8 cellular contexts compared by ENCODE assay signal in the genomic region with DNA sequence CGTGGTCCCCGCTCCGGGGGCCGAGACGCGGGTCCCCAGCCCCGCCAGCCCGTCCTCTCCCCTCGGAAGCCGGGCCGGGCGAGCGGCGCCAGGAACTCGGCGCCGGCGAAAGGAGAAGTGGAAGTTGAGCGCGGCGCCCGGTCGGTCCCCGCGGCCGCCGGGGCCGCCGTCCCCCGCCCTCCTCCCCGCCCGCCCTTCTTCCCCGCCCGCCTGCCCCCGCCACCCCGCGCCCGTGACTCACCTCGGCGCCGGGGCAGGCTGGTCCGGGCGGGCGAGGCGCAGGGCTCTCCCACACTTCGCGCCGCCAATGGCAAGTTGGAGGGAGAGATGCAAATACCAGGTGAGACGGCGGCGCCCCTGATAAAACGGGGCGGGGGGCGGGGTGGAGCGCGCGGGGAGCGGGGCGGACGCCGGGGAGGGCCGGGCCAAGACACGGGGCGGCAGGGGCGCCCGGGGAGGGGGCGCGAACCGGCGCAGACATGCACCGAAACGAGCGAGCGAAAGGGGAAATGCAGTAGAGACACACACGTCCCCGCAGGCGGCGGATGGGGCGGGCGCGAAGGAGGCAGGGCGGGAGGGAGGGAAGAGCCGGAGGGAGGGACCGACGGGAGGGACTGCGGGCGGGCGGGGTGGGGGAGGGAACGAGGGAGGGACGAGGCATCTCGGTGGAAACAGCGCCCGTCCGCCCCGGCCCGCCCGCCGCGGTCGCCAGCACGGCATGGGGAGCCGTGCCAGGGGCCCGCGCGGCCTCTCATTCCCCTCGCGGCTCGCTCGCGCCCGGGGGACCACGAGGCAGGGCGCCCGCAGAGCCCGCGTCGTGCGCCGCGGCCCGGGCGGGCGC. TPM values are rescaled to one million over a fixed set of nuclear protein-coding genes. Genes with fewer than 3 reads are reported as not detected.
A peak's percentile ranks its signal among the peaks of the same experiment; 100 is the strongest.
DNase-seq lines count a peak whose midpoint lies in the region; ATAC-seq and TF ChIP-seq lines count a peak whose summit lies in the region.

A gene (minus strand): TSS at position 119 of the 841 bp plus-strand sequence. CDS start 29,167 bp downstream, outside the sequence.

- intact Hi-C loops in activated CD8-positive, alpha-beta T cell treated with anti-CD3 and anti-CD28 coated beads for 36 hours (cut with micrococcal nuclease), result no loop called here

- no peaks in the 10 kb centered on the region for H3K27me3 Mint-ChIP-seq in activated CD8-positive, alpha-beta T cell treated with anti-CD3 and anti-CD28 coated beads for 36 hours

- peak within 1 kb of the TSS; percentile 95 for H3K27ac Mint-ChIP-seq in activated CD8-positive, alpha-beta T cell treated with anti-CD3 and anti-CD28 coated beads for 36 hours

- in situ Hi-C loops in HAP-1 (cut with MboI; ENCODE audit: low sequenced_read_pairs) (loop anchor here (25.0 kb wide), 1 partner anchor 802 kb away; a partner anchor contains a TSS), endometrial microvascular endothelial cells (cut with HindIII; ENCODE audit: inconsistent ontology term, low pct_unique_long_range_greater_than_20kb, low sequenced_read_pairs) (no loop called here)

- no peak for TF ChIP-seq CTCF in GM06990 (IDR thresholded peaks at IDR 0.05; ENCODE audit: insufficient read depth, low read length, poor library complexity, severe bottlenecking)
- no peak for TF ChIP-seq CTCF in activated CD8-positive, alpha-beta T cell treated with anti-CD3 and anti-CD28 coated beads for 36 hours (IDR thresholded peaks at IDR 0.05)
- TF ChIP-seq CTCF in tibial nerve (IDR thresholded peaks at IDR 0.05), result no peak

- H3K9me3 ChIP-seq in HAP-1 (no peaks in the 10 kb centered on the region), mucosa of stomach (ENCODE audit: control insufficient read depth, low read length) (no peaks in the 10 kb centered on the region), tibial nerve (no peaks in the 10 kb centered on the region)

- DNase-seq in GM06990 (ENCODE audit: extremely low read depth, insufficient read length) (peak; percentile 78), HAP-1 (ENCODE audit: low spot score in 2 of 2) (peak; percentile 57 to 81), NCI-H226 (peak; percentile 77), tibial nerve (ENCODE audit: low spot score in 2 of 2) (no peak), NCI-H2107 treated with DMSO at 0.1 percent for 48 hours (lab: John Stamatoyannopoulos, UW; ENCODE audit: unreplicated experiment) (no peak)
- peak; percentile 58 for DNase-seq in activated CD8-positive, alpha-beta T cell treated with anti-CD3 and anti-CD28 coated beads for 36 hours

- peak; percentile 70 for ATAC-seq in activated CD8-positive, alpha-beta T cell treated with anti-CD3 and anti-CD28 coated beads for 36 hours

- TF ChIP-seq EP300 in tibial nerve (IDR thresholded peaks at IDR 0.05), result no peak

- H3K36me3 Mint-ChIP-seq in activated CD8-positive, alpha-beta T cell treated with anti-CD3 and anti-CD28 coated beads for 36 hours (ENCODE audit: low read depth), result peaks cover 3% of the 10 kb centered on the region

- H3K27me3 ChIP-seq in GM06990 (replicated peaks; ENCODE audit: control insufficient read depth, insufficient read depth, low read length) (no peaks in the 10 kb centered on the region), HAP-1 (ENCODE audit: low read depth) (no peaks in the 10 kb centered on the region), mucosa of stomach (ENCODE audit: control insufficient read depth, insufficient read depth, low read length) (no peaks in the 10 kb centered on the region), tibial nerve (peaks cover 0 to 6% of the 10 kb centered on the region in 2 donors)

- peaks cover 14% of the 10 kb centered on the region for H3K4me1 ChIP-seq in HAP-1
- H3K4me1 ChIP-seq in mucosa of stomach (ENCODE audit: control insufficient read depth, insufficient read depth, low read length), result peaks cover 27% of the 10 kb centered on the region
- H3K4me1 ChIP-seq in tibial nerve, result peaks cover 0 to 31% (median 0%) of the 10 kb centered on the region in 4 donors

- no peaks in the 10 kb centered on the region for H3K9me3 Mint-ChIP-seq in activated CD8-positive, alpha-beta T cell treated with anti-CD3 and anti-CD28 coated beads for 36 hours

- peaks cover 40% of the 10 kb centered on the region for H3K4me1 Mint-ChIP-seq in activated CD8-positive, alpha-beta T cell treated with anti-CD3 and anti-CD28 coated beads for 36 hours (ENCODE audit: low read depth)

- H3K4me3 Mint-ChIP-seq in activated CD8-positive, alpha-beta T cell treated with anti-CD3 and anti-CD28 coated beads for 36 hours, result peak within 1 kb of the TSS; percentile 90

- CTCF ChIA-PET in activated CD8-positive, alpha-beta T cell treated with anti-CD3 and anti-CD28 coated beads for 36 hours (lab: Charles Lee), result interaction anchor here (1.0 to 3.4 kb wide), 3 partner anchors 15 to 30 kb away, joined by 3 to 18 read pairs (median 5); no protein-coding TSS in a partner anchor

- H3K4me3 ChIP-seq in GM06990 (replicated peaks; ENCODE audit: low read depth, low read length) (peak within 1 kb of the TSS; percentile 76), HAP-1 (peak within 1 kb of the TSS; percentile 71), mucosa of stomach (ENCODE audit: low read length) (peak within 1 kb of the TSS; percentile 60), tibial nerve (peak within 1 kb of the TSS; percentile 45 to 70 (median 50))

- no peak for TF ChIP-seq POLR2A in tibial nerve (IDR thresholded peaks at IDR 0.05)

- peak within 1 kb of the TSS; percentile 88 for H3K9ac ChIP-seq in mucosa of stomach (ENCODE audit: low read length)

- H3K36me3 ChIP-seq in GM06990 (ENCODE audit: control insufficient read depth, insufficient read depth, low read length), result no peaks in the 10 kb centered on the region; the same call in 1 of the 2 replicates
- no peaks in the 10 kb centered on the region; the same call in 1 of the 2 replicates for H3K36me3 ChIP-seq in HAP-1 (replicated peaks)
- no peaks in the 10 kb centered on the region for H3K36me3 ChIP-seq in mucosa of stomach (ENCODE audit: control insufficient read depth, insufficient read depth, low read length)
- H3K36me3 ChIP-seq in tibial nerve, result no peaks in the 10 kb centered on the region

- peak within 1 kb of the TSS; percentile 78 to 93 (median 90) for H3K27ac ChIP-seq in tibial nerve

- WGBS in tibial nerve, 2 donors, result 0 to 38% methylated on average over 6 to 102 of the region's 123 CpGs

- POLR2A ChIA-PET in activated CD8-positive, alpha-beta T cell treated with anti-CD3 and anti-CD28 coated beads for 36 hours (lab: Charles Lee), result interaction anchor here (1.0 to 4.7 kb wide), 6 partner anchors 9 to 60 kb away, joined by 3 to 22 read pairs (median 5); no protein-coding TSS in a partner anchor

RNA-seq across cellular contexts. Expression of the gene that starts here (rescaled TPM):
- total RNA-seq in activated CD8-positive, alpha-beta T cell treated with anti-CD3 and anti-CD28 coated beads for 36 hours, result 10 to 100 TPM; 17.5 TPM
- total RNA-seq in endometrial microvascular endothelial cells (ENCODE audit: inconsistent ontology term), result 18.5 TPM
- total RNA-seq in tibial nerve, result 10 to 100 TPM in 2 of 4 donors, 1 to 10 TPM in 2; 8.2 to 11.7 (median 10.2) TPM

Comparison
In these comparisons a context has a peak if more than half of its experiments do, and no peak if none do; other contexts are left out.
1. DNase-seq: peak in GM06990 (single experiment), HAP-1 (2 of 2), NCI-H226 (single experiment) and activated CD8-positive, alpha-beta T cell treated with anti-CD3 and anti-CD28 coated beads for 36 hours (single experiment); none in tibial nerve (0 of 2) and NCI-H2107 treated with DMSO at 0.1 percent for 48 hours (single experiment).
2. Peak in every context shown above with its lines, with median percentiles within 50 percentile points of each other: H3K4me3 ChIP-seq.